1 cellular context compared by ENCODE assay signal in genomic region chr9:5773324-5773999, GRCh38.
TF ChIP-seq lines count a peak whose summit lies in the region.

No MANE protein-coding gene starts in this region.

TF ChIP-seq in WTC11, 78 proteins besides CTCF, POLR2A, EP300 and RAD21 (continued from another document):
- TF ChIP-seq ETV6 (CRISPR knock-in tag; IDR thresholded peaks at IDR 0.05) = no peak
- TF ChIP-seq OVOL2 (CRISPR knock-in tag; IDR thresholded peaks at IDR 0.05; ENCODE audit: borderline replicate concordance) = no peak
- TF ChIP-seq, protein P1, sequence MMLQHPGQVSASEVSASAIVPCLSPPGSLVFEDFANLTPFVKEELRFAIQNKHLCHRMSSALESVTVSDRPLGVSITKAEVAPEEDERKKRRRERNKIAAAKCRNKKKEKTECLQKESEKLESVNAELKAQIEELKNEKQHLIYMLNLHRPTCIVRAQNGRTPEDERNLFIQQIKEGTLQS (CRISPR knock-in tag; conservative IDR thresholded peaks at IDR 0.05) = no peak
- TF ChIP-seq, protein P2, sequence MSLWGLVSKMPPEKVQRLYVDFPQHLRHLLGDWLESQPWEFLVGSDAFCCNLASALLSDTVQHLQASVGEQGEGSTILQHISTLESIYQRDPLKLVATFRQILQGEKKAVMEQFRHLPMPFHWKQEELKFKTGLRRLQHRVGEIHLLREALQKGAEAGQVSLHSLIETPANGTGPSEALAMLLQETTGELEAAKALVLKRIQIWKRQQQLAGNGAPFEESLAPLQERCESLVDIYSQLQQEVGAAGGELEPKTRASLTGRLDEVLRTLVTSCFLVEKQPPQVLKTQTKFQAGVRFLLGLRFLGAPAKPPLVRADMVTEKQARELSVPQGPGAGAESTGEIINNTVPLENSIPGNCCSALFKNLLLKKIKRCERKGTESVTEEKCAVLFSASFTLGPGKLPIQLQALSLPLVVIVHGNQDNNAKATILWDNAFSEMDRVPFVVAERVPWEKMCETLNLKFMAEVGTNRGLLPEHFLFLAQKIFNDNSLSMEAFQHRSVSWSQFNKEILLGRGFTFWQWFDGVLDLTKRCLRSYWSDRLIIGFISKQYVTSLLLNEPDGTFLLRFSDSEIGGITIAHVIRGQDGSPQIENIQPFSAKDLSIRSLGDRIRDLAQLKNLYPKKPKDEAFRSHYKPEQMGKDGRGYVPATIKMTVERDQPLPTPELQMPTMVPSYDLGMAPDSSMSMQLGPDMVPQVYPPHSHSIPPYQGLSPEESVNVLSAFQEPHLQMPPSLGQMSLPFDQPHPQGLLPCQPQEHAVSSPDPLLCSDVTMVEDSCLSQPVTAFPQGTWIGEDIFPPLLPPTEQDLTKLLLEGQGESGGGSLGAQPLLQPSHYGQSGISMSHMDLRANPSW (CRISPR knock-in tag; conservative IDR thresholded peaks at IDR 0.05; ENCODE audit: low read depth) = no peak
- no peak for TF ChIP-seq EMX1 (CRISPR knock-in tag; IDR thresholded peaks at IDR 0.05)
- TF ChIP-seq NFYB (CRISPR knock-in tag; conservative IDR thresholded peaks at IDR 0.05; ENCODE audit: low read depth) = no peak
- no peak for TF ChIP-seq GRHL2 (CRISPR knock-in tag; IDR thresholded peaks at IDR 0.05; ENCODE audit: insufficient replicate concordance, severe bottlenecking)
- no peak for TF ChIP-seq TP53 (CRISPR knock-in tag; IDR thresholded peaks at IDR 0.05)
